8 cellular contexts compared by ENCODE assay signal in genomic region chr3:196079736-196080516, GRCh38. TPM values are rescaled to one million over a fixed set of nuclear protein-coding genes. Genes with fewer than 3 reads are reported as not detected.
A peak's percentile ranks its signal among the peaks of the same experiment; 100 is the strongest.
DNase-seq lines count a peak whose midpoint lies in the region; TF ChIP-seq lines count a peak whose summit lies in the region.
"Not testable (repeated sequence)": the region's sequence is repeated elsewhere in the genome, so short reads cannot be mapped to it uniquely, and the experiment has no call there.

No MANE protein-coding gene starts in this region.

- H3K27me3 ChIP-seq in AG04450 (ENCODE audit: control insufficient read depth, insufficient read depth, low read length); HAP-1 (ENCODE audit: low read depth); OCI-LY3 (ENCODE audit: low read depth, low read length); brain microvascular endothelial cell (replicated peaks); muscle layer of colon (ENCODE audit: control insufficient read depth in 1 of 2, insufficient read depth in 2 of 2, low read length in 2 of 2); skeletal muscle tissue (ENCODE audit: control insufficient read depth in 3 of 3, insufficient read depth in 3 of 3, low read length in 3 of 3): not testable (repeated sequence)

- peak overlapping the region; percentile 92 for H3K27ac Mint-ChIP-seq in activated CD4-positive, alpha-beta memory T cell treated with anti-CD3 and anti-CD28 coated beads for 36 hours

- in situ Hi-C loops in HAP-1 (cut with MboI; ENCODE audit: low sequenced_read_pairs) = loop anchor here (5.0 to 25.0 kb wide), 2 partner anchors 112 to 432 kb away; partner anchors contain the start of genes RNF168 and SMCO1
- in situ Hi-C loops in brain microvascular endothelial cell (cut with HindIII; ENCODE audit: low pct_ligation_motif_present, low sequenced_read_pairs) = not testable (repeated sequence)

- not testable (repeated sequence) for H3K27ac ChIP-seq in AG04450 (ENCODE audit: low read depth, low read length); brain microvascular endothelial cell; muscle layer of colon (ENCODE audit: low read depth, low read length)
- H3K27ac ChIP-seq in OCI-LY3 (ENCODE audit: low read length) (peak overlapping the region; percentile 70), skeletal muscle tissue (ENCODE audit: low read depth, low read length) (peak overlapping the region; percentile 100)

- peaks cover 63% of the 10 kb centered on the region for H4K20me1 ChIP-seq in OCI-LY3 (ENCODE audit: insufficient read depth, low read length)

- DNase-seq in AG04450 (ENCODE audit: low read depth, low spot score); HAP-1 (ENCODE audit: low spot score in 2 of 2); activated CD4-positive, alpha-beta memory T cell treated with anti-CD3 and anti-CD28 coated beads for 36 hours; brain microvascular endothelial cell; fibroblast of villous mesenchyme (ENCODE audit: low read depth): not testable (repeated sequence)

- H3K4me1 Mint-ChIP-seq in activated CD4-positive, alpha-beta memory T cell treated with anti-CD3 and anti-CD28 coated beads for 36 hours (ENCODE audit: low read depth) = peaks cover 42% of the 10 kb centered on the region

- H3K36me3 ChIP-seq in HAP-1 (replicated peaks) = peaks cover 13% of the 10 kb centered on the region
- peaks cover 43% of the 10 kb centered on the region for H3K36me3 ChIP-seq in OCI-LY3 (replicated peaks; ENCODE audit: low read depth, low read length)
- H3K36me3 ChIP-seq in brain microvascular endothelial cell (replicated peaks); skeletal muscle tissue (ENCODE audit: control insufficient read depth in 3 of 3, insufficient read depth in 3 of 3, low read length in 3 of 3): not testable (repeated sequence)
- peaks cover 10% of the 10 kb centered on the region for H3K36me3 ChIP-seq in muscle layer of colon (ENCODE audit: insufficient read depth, low read length)

- peak overlapping the region; percentile 94 for H3K4me3 ChIP-seq in AG04450 (ENCODE audit: low read depth, low read length)
- H3K4me3 ChIP-seq in HAP-1 = peak overlapping the region; percentile 80
- peak overlapping the region; percentile 92 for H3K4me3 ChIP-seq in OCI-LY3 (ENCODE audit: low read length)
- peak overlapping the region; percentile 88 for H3K4me3 ChIP-seq in brain microvascular endothelial cell (ENCODE audit: low read depth, low read length)
- H3K4me3 ChIP-seq in fibroblast of villous mesenchyme (ENCODE audit: low read depth, low read length) = peak overlapping the region; percentile 91
- H3K4me3 ChIP-seq in muscle layer of colon (ENCODE audit: low read depth in 1 of 2, low read length in 2 of 2) = peak overlapping the region; percentile 62 to 86
- peak overlapping the region; percentile 84 to 97 (median 96) for H3K4me3 ChIP-seq in skeletal muscle tissue (ENCODE audit: low read length in 3 of 3)

- H3K4me1 ChIP-seq in HAP-1 (peaks cover 34% of the 10 kb centered on the region), OCI-LY3 (ENCODE audit: low read length) (peaks cover 44% of the 10 kb centered on the region), muscle layer of colon (ENCODE audit: insufficient read depth, low read length) (peaks cover 16% of the 10 kb centered on the region), skeletal muscle tissue (ENCODE audit: control insufficient read depth in 3 of 3, insufficient read depth in 3 of 3, low read length in 3 of 3) (peaks cover 22 to 33% (median 23%) of the 10 kb centered on the region in 3 donors)

- peaks cover 79% of the 10 kb centered on the region for H3K79me2 ChIP-seq in OCI-LY3 (ENCODE audit: low read length)

- H3K4me3 Mint-ChIP-seq in activated CD4-positive, alpha-beta memory T cell treated with anti-CD3 and anti-CD28 coated beads for 36 hours = peak overlapping the region; percentile 99

- CTCF ChIA-PET in AG04450 (lab: Charles Lee) = interaction anchor here (0.6 to 1.9 kb wide), 4 partner anchors 60 to 442 kb away, joined by 4 to 13 read pairs (median 8); no protein-coding TSS in a partner anchor
- CTCF ChIA-PET in activated CD4-positive, alpha-beta memory T cell treated with anti-CD3 and anti-CD28 coated beads for 36 hours (lab: Charles Lee) = interaction anchor here (0.8 to 2.7 kb wide), 6 partner anchors 10 to 118 kb away, joined by 3 to 16 read pairs (median 4); no protein-coding TSS in a partner anchor

- TF ChIP-seq CTCF in AG04450 (IDR thresholded peaks at IDR 0.05; ENCODE audit: low read depth, low read length); OCI-LY3 (IDR thresholded peaks at IDR 0.05; ENCODE audit: low read depth, low read length); brain microvascular endothelial cell (IDR thresholded peaks at IDR 0.05; ENCODE audit: low read depth, low read length, missing control alignments); fibroblast of villous mesenchyme (IDR thresholded peaks at IDR 0.05; ENCODE audit: insufficient read depth, low read depth, low read length): not testable (repeated sequence)

- POLR2A ChIA-PET in AG04450 (lab: Yijun Ruan, JAX) = interaction anchor here (0.6 kb wide), 2 partner anchors 12 to 353 kb away, joined by 3 to 8 read pairs; no protein-coding TSS in a partner anchor
- POLR2A ChIA-PET in activated CD4-positive, alpha-beta memory T cell treated with anti-CD3 and anti-CD28 coated beads for 36 hours (lab: Charles Lee) = interaction anchor here (1.2 to 2.3 kb wide), 6 partner anchors 12 to 113 kb away, joined by 3 to 12 read pairs (median 4); no protein-coding TSS in a partner anchor

- peak overlapping the region; percentile 92 for H3K4me2 ChIP-seq in OCI-LY3 (ENCODE audit: low read length)

- intact Hi-C loops in activated CD4-positive, alpha-beta memory T cell treated with anti-CD3 and anti-CD28 coated beads for 36 hours (cut with micrococcal nuclease) = not testable (repeated sequence)

- H3K9me3 Mint-ChIP-seq in activated CD4-positive, alpha-beta memory T cell treated with anti-CD3 and anti-CD28 coated beads for 36 hours = not testable (repeated sequence)

- H3K9ac ChIP-seq in OCI-LY3 (ENCODE audit: low read length) = peak overlapping the region; percentile 92
- not testable (repeated sequence) for H3K9ac ChIP-seq in muscle layer of colon (ENCODE audit: low read length)
- H3K9ac ChIP-seq in skeletal muscle tissue (ENCODE audit: low read depth in 1 of 3, low read length in 3 of 3) = peak overlapping the region; percentile 97 to 99 (median 98)

- not testable (repeated sequence) for H3K27me3 Mint-ChIP-seq in activated CD4-positive, alpha-beta memory T cell treated with anti-CD3 and anti-CD28 coated beads for 36 hours

- not testable (repeated sequence) for H2AFZ ChIP-seq in OCI-LY3 (ENCODE audit: low read depth, low read length)

- H3K36me3 Mint-ChIP-seq in activated CD4-positive, alpha-beta memory T cell treated with anti-CD3 and anti-CD28 coated beads for 36 hours = peaks cover 45% of the 10 kb centered on the region

- not testable (repeated sequence) for H3K9me3 ChIP-seq in AG04450 (ENCODE audit: control insufficient read depth, insufficient read depth, low read length); HAP-1; OCI-LY3 (ENCODE audit: insufficient read depth, low read length); muscle layer of colon (ENCODE audit: low read length); skeletal muscle tissue (ENCODE audit: control insufficient read depth in 3 of 3, low read length in 3 of 3)

RNA-seq across cellular contexts. Expression of gene TFRC, which starts 2.0 kb away (rescaled TPM):
- polyA plus RNA-seq in AG04450 (2011; rRNA removed) = 121 and 155 TPM in 2 replicates
- 230 and 241 TPM in 2 replicates for polyA minus RNA-seq in AG04450 (2011; rRNA and poly(A)+ RNA removed)
- 100 to 1,000 TPM; 341 to 347 TPM for total RNA-seq in activated CD4-positive, alpha-beta memory T cell treated with anti-CD3 and anti-CD28 coated beads for 36 hours
- 71.8 and 150 TPM in 2 replicates for total RNA-seq in fibroblast of villous mesenchyme
- total RNA-seq in skeletal muscle tissue = 93.4 TPM
